16 cellular contexts compared by ENCODE assay signal in genomic region chr16:66360624-66361324, GRCh38. TPM values are rescaled to one million over a fixed set of nuclear protein-coding genes. Genes with fewer than 3 reads are reported as not detected.
A peak's percentile ranks its signal among the peaks of the same experiment; 100 is the strongest.
DNase-seq lines count a peak whose midpoint lies in the region; ATAC-seq and TF ChIP-seq lines count a peak whose summit lies in the region.
"Had no signal": no experiment of that assay in that cellular context is flagged by ENCODE, and none has a peak within 500 bp of the region (broad histone marks: within the 10 kb centered on the region; RNA-seq: fewer than 3 reads in every experiment).

No MANE protein-coding gene starts in this region.

- H2AK5ac ChIP-seq in neuronal stem cell (ENCODE audit: low read depth, low read length): no peak overlapping the region

- DNase-seq in RPMI8226: peak; percentile 41
- no peak for DNase-seq in esophagus squamous epithelium (lab: John Stamatoyannopoulos, UW)
- no peak for DNase-seq in neuronal stem cell (ENCODE audit: low spot score)
- DNase-seq in natural killer cell treated with Interleukin-12 subunit alpha and Interleukin-12 subunit beta and Interleukin-15 and Interleukin-18, amount 100 ng/mL, for 72 hours (ENCODE audit: low spot score): no peak
- no peak for DNase-seq in left lobe of liver (ENCODE audit: low spot score)
- no peak for DNase-seq in PC-3
- DNase-seq: activated CD8-positive, alpha-beta T cell treated with anti-CD3 and anti-CD28 coated beads for 36 hours; Calu3; cerebellar nuclear complex; KG1; NCI-H1417 treated with DMSO at 0.1 percent for 48 hours had no signal

- no peak overlapping the region for H2BK120ac ChIP-seq in neuronal stem cell (ENCODE audit: low read depth, low read length)

- no peak overlapping the region for H3K4ac ChIP-seq in neuronal stem cell (ENCODE audit: low read length)

- no peak overlapping the region for H4K91ac ChIP-seq in neuronal stem cell (ENCODE audit: low read depth, low read length, poor library complexity)

- no peak overlapping the region for H3K14ac ChIP-seq in neuronal stem cell (ENCODE audit: low read length)

- no peaks in the 10 kb centered on the region for H3K4me1 ChIP-seq in HEK293 (ENCODE audit: control insufficient read depth, insufficient read depth, low read length)
- peaks cover 29 to 79% (median 41%) of the 10 kb centered on the region in 3 donors for H3K4me1 ChIP-seq in esophagus squamous epithelium
- H3K4me1 ChIP-seq in neuronal stem cell (ENCODE audit: control insufficient read depth in 2 of 2, insufficient read depth in 1 of 2, low read depth in 1 of 2, low read length in 2 of 2): peaks cover 20 to 23% of the 10 kb centered on the region in 2 donors
- H3K4me1 ChIP-seq in PC-3 (ENCODE audit: insufficient read depth, low read length): peaks cover 34% of the 10 kb centered on the region
- H3K4me1 ChIP-seq: HAP-1 had no signal

- H3K9me3 ChIP-seq in HEK293 (ENCODE audit: control insufficient read depth, insufficient read depth, low read depth, low read length) (no peaks in the 10 kb centered on the region), esophagus squamous epithelium (no peaks in the 10 kb centered on the region), neuronal stem cell (replicated peaks in 1 of 2; ENCODE audit: control insufficient read depth in 2 of 2, insufficient read depth in 1 of 2, low read depth in 1 of 2, low read length in 2 of 2) (no peaks in the 10 kb centered on the region), PC-3 (ENCODE audit: low read length) (no peaks in the 10 kb centered on the region)
- H3K9me3 ChIP-seq: HAP-1 had no signal

- H3K9me2 ChIP-seq in PC-3 (replicated peaks; ENCODE audit: low read length): no peaks in the 10 kb centered on the region

- no peak overlapping the region for H3K23ac ChIP-seq in neuronal stem cell (ENCODE audit: low read depth, low read length, poor library complexity)

- peaks cover 0 to 15% (median 0%) of the 10 kb centered on the region in 4 donors for H3K27me3 ChIP-seq in esophagus squamous epithelium
- peaks cover 0 to 3% (median 0%) of the 10 kb centered on the region in 3 experiments for H3K27me3 ChIP-seq in neuronal stem cell (ENCODE audit: control insufficient read depth in 3 of 3, insufficient read depth in 3 of 3, low read depth in 1 of 3, low read length in 3 of 3)
- H3K27me3 ChIP-seq in PC-3 (ENCODE audit: low read length): no peaks in the 10 kb centered on the region

- BruUV-seq in PC-3 (replicated peaks; lab: Mats Ljungman, UMichigan): no TSS peak

- no peaks in the 10 kb centered on the region for H3K9me3 Mint-ChIP-seq in natural killer cell treated with Interleukin-12 subunit alpha and Interleukin-12 subunit beta and Interleukin-15 and Interleukin-18, amount 100 ng/mL, for 72 hours
- H3K9me3 Mint-ChIP-seq: activated CD8-positive, alpha-beta T cell treated with anti-CD3 and anti-CD28 coated beads for 36 hours had no signal

- no peak overlapping the region for H4K8ac ChIP-seq in neuronal stem cell (ENCODE audit: low read depth, low read length)

- no peak overlapping the region for H2BK15ac ChIP-seq in neuronal stem cell (ENCODE audit: low read length)

- ATAC-seq in natural killer cell treated with Interleukin-12 subunit alpha and Interleukin-12 subunit beta and Interleukin-15 and Interleukin-18, amount 100 ng/mL, for 72 hours: no peak
- no peak for ATAC-seq in left lobe of liver
- no peak for ATAC-seq in PC-3
- ATAC-seq in HG03045 (IDR thresholded peaks at IDR 0.05; ENCODE audit: unreplicated experiment): no peak
- ATAC-seq: activated CD8-positive, alpha-beta T cell treated with anti-CD3 and anti-CD28 coated beads for 36 hours had no signal

- peak overlapping the region; percentile 54 for H2AFZ ChIP-seq in neuronal stem cell (ENCODE audit: low read length)
- no peak overlapping the region for H2AFZ ChIP-seq in PC-3 (ENCODE audit: low read length)
- H2AFZ ChIP-seq: parathyroid adenoma had no signal

- H3K36me3 ChIP-seq in HEK293 (ENCODE audit: control insufficient read depth in 2 of 2, insufficient read depth in 1 of 2, low read length in 2 of 2): no peaks in the 10 kb centered on the region
- H3K36me3 ChIP-seq in esophagus squamous epithelium: no peaks in the 10 kb centered on the region
- no peaks in the 10 kb centered on the region for H3K36me3 ChIP-seq in neuronal stem cell (replicated peaks in 1 of 2; ENCODE audit: control insufficient read depth in 2 of 2, insufficient read depth in 2 of 2, low read length in 2 of 2)
- H3K36me3 ChIP-seq in PC-3 (ENCODE audit: low read depth, low read length): no peaks in the 10 kb centered on the region
- H3K36me3 ChIP-seq: HAP-1 had no signal

- no peaks in the 10 kb centered on the region for H4K20me1 ChIP-seq in PC-3 (ENCODE audit: low read length)

- intact Hi-C loops in esophagus squamous epithelium (cut with DNase I) (no loop called here), PC-3 (cut with micrococcal nuclease) (no loop called here)

- H3K4me3 Mint-ChIP-seq in natural killer cell treated with Interleukin-12 subunit alpha and Interleukin-12 subunit beta and Interleukin-15 and Interleukin-18, amount 100 ng/mL, for 72 hours: no peak overlapping the region
- H3K4me3 Mint-ChIP-seq: activated CD8-positive, alpha-beta T cell treated with anti-CD3 and anti-CD28 coated beads for 36 hours had no signal

- H3K4me3 ChIP-seq in HEK293 (ENCODE audit: low read depth, low read length): no peak overlapping the region
- H3K4me3 ChIP-seq in esophagus squamous epithelium: no peak overlapping the region
- H3K4me3 ChIP-seq in neuronal stem cell (ENCODE audit: low read length in 2 of 2): no peak overlapping the region
- no peak overlapping the region for H3K4me3 ChIP-seq in PC-3 (ENCODE audit: low read length)
- H3K4me3 ChIP-seq: HAP-1 had no signal

- H2BK5ac ChIP-seq in neuronal stem cell (ENCODE audit: low read length): no peak overlapping the region

- H3K27ac ChIP-seq in HEK293 (ENCODE audit: extremely low read depth, low read depth, low read length) (no peak overlapping the region), esophagus squamous epithelium (peak overlapping the region in 3 of 4 donors; percentile 17 to 65 (median 36)), neuronal stem cell (replicated peaks; ENCODE audit: low read length) (no peak overlapping the region), PC-3 (ENCODE audit: low read length) (no peak overlapping the region)
- H3K27ac ChIP-seq: parathyroid adenoma had no signal

- H3K27me3 Mint-ChIP-seq in natural killer cell treated with Interleukin-12 subunit alpha and Interleukin-12 subunit beta and Interleukin-15 and Interleukin-18, amount 100 ng/mL, for 72 hours: peaks cover 42 to 44% of the 10 kb centered on the region in 2 donors

- H3K9ac ChIP-seq in neuronal stem cell (ENCODE audit: low read depth, low read length, poor library complexity) (no peak overlapping the region), PC-3 (ENCODE audit: low read length) (no peak overlapping the region)
- H3K9ac ChIP-seq: parathyroid adenoma had no signal

- CTCF ChIA-PET in HEK293 (lab: Yijun Ruan, JAX) (no interaction called here), PC-3 (lab: Charles Lee) (no interaction called here)

- no peaks in the 10 kb centered on the region for H3K79me2 ChIP-seq in PC-3 (ENCODE audit: low read length)
- H3K79me2 ChIP-seq: parathyroid adenoma had no signal

- no peak for TF ChIP-seq POLR2A in esophagus squamous epithelium (IDR thresholded peaks at IDR 0.05)

- TF ChIP-seq CTCF in HEK293 (tag by site-specific recombination; IDR thresholded peaks at IDR 0.05) (no peak), esophagus squamous epithelium (IDR thresholded peaks at IDR 0.05) (no peak), PC-3 (conservative IDR thresholded peaks at IDR 0.05; ENCODE audit: low read depth, low read length) (no peak)

- 36 to 61% methylated on average over 3 to 5 of the region's 12 CpGs for WGBS in esophagus squamous epithelium, 2 donors
- WGBS in neuronal stem cell (ENCODE audit: extremely low coverage in 2 of 2, insufficient read length in 2 of 2, insufficient replicate concordance in 1 of 2), 2 donors: no CpG with 5 or more reads among the region's 12 CpGs

- H3K79me1 ChIP-seq in neuronal stem cell (ENCODE audit: low read depth, low read length): no peaks in the 10 kb centered on the region

- no peak overlapping the region for H3K27ac Mint-ChIP-seq in natural killer cell treated with Interleukin-12 subunit alpha and Interleukin-12 subunit beta and Interleukin-15 and Interleukin-18, amount 100 ng/mL, for 72 hours
- H3K27ac Mint-ChIP-seq: activated CD8-positive, alpha-beta T cell treated with anti-CD3 and anti-CD28 coated beads for 36 hours had no signal

- H3K4me2 ChIP-seq in neuronal stem cell (ENCODE audit: insufficient read depth, low read length, poor library complexity, severe bottlenecking): no peak overlapping the region
- H3K4me2 ChIP-seq in PC-3 (ENCODE audit: low read length): no peak overlapping the region

- no peak overlapping the region for H2BK12ac ChIP-seq in neuronal stem cell (ENCODE audit: low read length)

- H3F3A ChIP-seq in PC-3 (ENCODE audit: low read length, unreplicated experiment): no peaks in the 10 kb centered on the region

- H3K36me3 Mint-ChIP-seq in natural killer cell treated with Interleukin-12 subunit alpha and Interleukin-12 subunit beta and Interleukin-15 and Interleukin-18, amount 100 ng/mL, for 72 hours: no peaks in the 10 kb centered on the region

- POLR2A ChIA-PET in HEK293 (lab: Yijun Ruan, JAX) (no interaction called here), PC-3 (lab: Charles Lee; ENCODE audit: unreplicated experiment) (no interaction called here)

- peak overlapping the region; percentile 60 for H3K18ac ChIP-seq in neuronal stem cell (ENCODE audit: low read length)

- peaks cover 7 to 15% of the 10 kb centered on the region in 2 donors for H3K4me1 Mint-ChIP-seq in natural killer cell treated with Interleukin-12 subunit alpha and Interleukin-12 subunit beta and Interleukin-15 and Interleukin-18, amount 100 ng/mL, for 72 hours (ENCODE audit: low read depth in 2 of 2)

TF ChIP-seq in HEK293, 187 proteins besides CTCF, POLR2A, EP300 and RAD21 (continues in another document):
- TF ChIP-seq ZNF791 (tag by site-specific recombination; IDR thresholded peaks at IDR 0.05) (no peak), GLIS1 (tag by site-specific recombination; IDR thresholded peaks at IDR 0.05) (peak; percentile 15; the same call in 1 of the 2 replicates)

RNA-seq across cellular contexts. Expression of gene CDH5, which starts 5.7 kb away (rescaled TPM):
- total RNA-seq in esophagus squamous epithelium (10 to 100 TPM in 1 of 4 donors, 1 to 10 TPM in 3; 1.7 to 21.6 (median 8.0) TPM), left lobe of liver (13.5 TPM), PC-3 (2014; rRNA removed) (not detected in 2 replicates)
- 0.21 TPM for polyA plus RNA-seq in neuronal stem cell (2013, experiment 1 of 2)
- 0.25 TPM for polyA plus RNA-seq in neuronal stem cell (2013, experiment 2 of 2)
- not detected for total RNA-seq in natural killer cell treated with Interleukin-12 subunit alpha and Interleukin-12 subunit beta and Interleukin-15 and Interleukin-18, amount 100 ng/mL, for 72 hours
- total RNA-seq: activated CD8-positive, alpha-beta T cell treated with anti-CD3 and anti-CD28 coated beads for 36 hours; Calu3; G401 had no signal

Comparison
In these comparisons a context has a peak if more than half of its experiments do, and no peak if none do; other contexts are left out.
1. H3K27ac ChIP-seq: peak in esophagus squamous epithelium (3 of 4); none in HEK293 (single experiment), neuronal stem cell (single experiment) and PC-3 (single experiment).